ENCODE assay signal across 8 cellular contexts in genomic region chr20:25867776-25868649, GRCh38.
DNase-seq lines count a peak whose midpoint lies in the region; ATAC-seq and TF ChIP-seq lines count a peak whose summit lies in the region.

No MANE protein-coding gene starts in this region.

- H3K9ac ChIP-seq in iPS-18a (ENCODE audit: low read length), result no peak overlapping the region

- no peak overlapping the region for H3K27ac Mint-ChIP-seq in T-helper 1 cell treated with Interleukin-12 subunit alpha and Interleukin-12 subunit beta and Interleukin-4 antibody, amounts not matched to agents 30 μg/mL and 1 μg/mL, for 36 hours
- H3K27ac Mint-ChIP-seq in brain (peak overlapping the region in 3 of 5 experiments; percentile 43 to 70 (median 62)), Caco-2 (ENCODE audit: unreplicated experiment) (no peak overlapping the region)

- intact Hi-C loops in Caco-2 (cut with micrococcal nuclease; ENCODE audit: unreplicated experiment), result no loop called here

- H3K4me1 ChIP-seq in iPS-18a (ENCODE audit: control insufficient read depth, low read depth, low read length), result peaks cover 7% of the 10 kb centered on the region
- H3K4me1 ChIP-seq in Caco-2, result peaks cover 10% of the 10 kb centered on the region; the same call in 1 of the 2 replicates

- no peaks in the 10 kb centered on the region for H3K9me3 Mint-ChIP-seq in T-helper 1 cell treated with Interleukin-12 subunit alpha and Interleukin-12 subunit beta and Interleukin-4 antibody, amounts not matched to agents 30 μg/mL and 1 μg/mL, for 36 hours
- H3K9me3 Mint-ChIP-seq in brain (peaks cover 2 to 17% (median 15%) of the 10 kb centered on the region in 5 experiments), Caco-2 (ENCODE audit: unreplicated experiment) (no peaks in the 10 kb centered on the region)

- CTCF ChIA-PET in Caco-2 (lab: Charles Lee), result no interaction called here

- DNase-seq in GM06990 (ENCODE audit: extremely low read depth, insufficient read length) (peak; percentile 46), skeletal muscle cell (ENCODE audit: low read depth) (no peak), KG1 (lab: John Stamatoyannopoulos, UW) (no peak), Caco-2 (no peak)

- no peaks in the 10 kb centered on the region for H3K36me3 Mint-ChIP-seq in T-helper 1 cell treated with Interleukin-12 subunit alpha and Interleukin-12 subunit beta and Interleukin-4 antibody, amounts not matched to agents 30 μg/mL and 1 μg/mL, for 36 hours (ENCODE audit: low read depth)
- no peaks in the 10 kb centered on the region for H3K36me3 Mint-ChIP-seq in brain
- H3K36me3 Mint-ChIP-seq in Caco-2 (ENCODE audit: insufficient read depth, unreplicated experiment), result peaks cover 8% of the 10 kb centered on the region

- H3K4me1 Mint-ChIP-seq in T-helper 1 cell treated with Interleukin-12 subunit alpha and Interleukin-12 subunit beta and Interleukin-4 antibody, amounts not matched to agents 30 μg/mL and 1 μg/mL, for 36 hours (ENCODE audit: low read depth), result peaks cover 11% of the 10 kb centered on the region
- peaks cover 39% of the 10 kb centered on the region for H3K4me1 Mint-ChIP-seq in brain
- H3K4me1 Mint-ChIP-seq in Caco-2 (ENCODE audit: low read depth, unreplicated experiment), result peaks cover 12% of the 10 kb centered on the region

- peak; percentile 78 for ATAC-seq in HG03342 (IDR thresholded peaks at IDR 0.05; ENCODE audit: unreplicated experiment)

- TF ChIP-seq CTCF in GM06990 (IDR thresholded peaks at IDR 0.05; ENCODE audit: insufficient read depth, low read length, poor library complexity, severe bottlenecking) (no peak), brain (conservative IDR thresholded peaks at IDR 0.05) (no peak), Caco-2 (IDR thresholded peaks at IDR 0.05; ENCODE audit: insufficient read depth in 1 of 2, low read depth in 1 of 2, low read length in 1 of 2, severe bottlenecking in 1 of 2, unreplicated experiment in 1 of 2) (no peak)

- peaks cover 51% of the 10 kb centered on the region for H3K27me3 Mint-ChIP-seq in T-helper 1 cell treated with Interleukin-12 subunit alpha and Interleukin-12 subunit beta and Interleukin-4 antibody, amounts not matched to agents 30 μg/mL and 1 μg/mL, for 36 hours (ENCODE audit: low read depth)
- H3K27me3 Mint-ChIP-seq in brain (peaks cover 18% of the 10 kb centered on the region), Caco-2 (ENCODE audit: insufficient read depth, unreplicated experiment) (no peaks in the 10 kb centered on the region)

- H3K9me3 ChIP-seq in iPS-18a (ENCODE audit: control insufficient read depth, low read depth, low read length), result no peaks in the 10 kb centered on the region
- H3K9me3 ChIP-seq in Caco-2, result no peaks in the 10 kb centered on the region

- H3K36me3 ChIP-seq in GM06990 (ENCODE audit: control insufficient read depth, insufficient read depth, low read length) (no peaks in the 10 kb centered on the region), iPS-18a (ENCODE audit: control insufficient read depth, low read depth, low read length) (no peaks in the 10 kb centered on the region), Caco-2 (ENCODE audit: control insufficient read depth, insufficient read depth, low read length) (no peaks in the 10 kb centered on the region)

- peak overlapping the region; percentile 63 for H3K4me3 Mint-ChIP-seq in T-helper 1 cell treated with Interleukin-12 subunit alpha and Interleukin-12 subunit beta and Interleukin-4 antibody, amounts not matched to agents 30 μg/mL and 1 μg/mL, for 36 hours
- H3K4me3 Mint-ChIP-seq in brain (peak overlapping the region; percentile 31 to 78 (median 74)), Caco-2 (ENCODE audit: unreplicated experiment) (no peak overlapping the region)

- no peak overlapping the region for H3K27ac ChIP-seq in iPS-18a (ENCODE audit: low read length)

- BruUV-seq in Caco-2 (replicated peaks; lab: Mats Ljungman, UMichigan), result no TSS peak

- POLR2A ChIA-PET in Caco-2 (lab: Charles Lee), result no interaction called here

- H3K4me3 ChIP-seq in GM06990 (replicated peaks; ENCODE audit: low read depth, low read length) (no peak overlapping the region), iPS-18a (ENCODE audit: low read length) (peak overlapping the region; percentile 79), skeletal muscle cell (ENCODE audit: low read depth, low read length) (peak overlapping the region; percentile 46), Caco-2 (ENCODE audit: low read depth, low read length) (no peak overlapping the region)

- no peaks in the 10 kb centered on the region; the same call in 1 of the 2 replicates for H3K27me3 ChIP-seq in GM06990 (replicated peaks; ENCODE audit: control insufficient read depth, insufficient read depth, low read length)
- peaks cover 75% of the 10 kb centered on the region for H3K27me3 ChIP-seq in iPS-18a (ENCODE audit: control insufficient read depth, insufficient read depth, low read length)
- H3K27me3 ChIP-seq in Caco-2 (replicated peaks; ENCODE audit: control insufficient read depth, insufficient read depth, low read length), result no peaks in the 10 kb centered on the region

Comparison
In these comparisons a context has a peak if more than half of its experiments do, and no peak if none do; other contexts are left out.
1. H3K4me3 ChIP-seq: peak in iPS-18a (single experiment) and skeletal muscle cell (single experiment); none in GM06990 (single experiment) and Caco-2 (single experiment).
2. H3K27ac Mint-ChIP-seq: peak in brain (3 of 5); none in T-helper 1 cell treated with Interleukin-12 subunit alpha and Interleukin-12 subunit beta and Interleukin-4 antibody, amounts not matched to agents 30 μg/mL and 1 μg/mL, for 36 hours (single experiment) and Caco-2 (single experiment).